1 cellular context compared by ENCODE assay signal in the genomic region with DNA sequence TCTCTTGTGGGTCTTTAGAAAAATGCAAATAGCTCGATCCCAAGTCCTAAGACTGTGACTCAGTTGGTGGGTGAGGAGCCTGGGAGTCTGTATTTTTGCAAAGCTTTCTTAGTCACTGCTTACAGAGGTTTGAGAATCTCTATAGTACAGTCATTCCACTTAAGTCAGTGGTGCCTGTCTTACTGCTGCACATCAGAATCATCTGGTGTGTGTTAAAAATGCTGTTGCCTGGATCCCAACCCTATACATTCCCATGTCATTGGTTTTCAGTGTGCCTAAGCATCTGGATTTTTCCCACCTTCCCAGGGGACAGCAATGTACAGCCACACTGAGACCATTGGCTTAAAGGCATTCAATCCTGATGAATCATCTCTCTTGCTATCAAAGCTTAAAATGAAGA.
TF ChIP-seq lines count a peak whose summit lies in the region.

No MANE protein-coding gene starts in this region.

TF ChIP-seq in GM12878, 131 proteins besides CTCF, POLR2A, EP300 and RAD21 (continued from another document):
- TF ChIP-seq TARDBP (IDR thresholded peaks at IDR 0.05; ENCODE audit: borderline replicate concordance) (no peak), BCLAF1 (IDR thresholded peaks at IDR 0.05) (no peak), TBL1XR1 (IDR thresholded peaks at IDR 0.05; ENCODE audit: low read depth, low read length) (no peak), YY1 (IDR thresholded peaks at IDR 0.05; ENCODE audit: low read depth, low read length) (no peak), PAX5 (IDR thresholded peaks at IDR 0.05; ENCODE audit: borderline replicate concordance, low read depth, low read length) (no peak), SREBF2 (IDR thresholded peaks at IDR 0.05; ENCODE audit: low read length) (no peak), POLR2AphosphoS5 (IDR thresholded peaks at IDR 0.05; ENCODE audit: low read length) (no peak), SUZ12 (IDR thresholded peaks at IDR 0.05; ENCODE audit: unreplicated experiment) (no peak), NRF1 (conservative IDR thresholded peaks at IDR 0.05; ENCODE audit: low read depth, low read length) (no peak), TCF12 (IDR thresholded peaks at IDR 0.05; ENCODE audit: low read depth, low read length) (no peak)
- TF ChIP-seq, protein P1, sequence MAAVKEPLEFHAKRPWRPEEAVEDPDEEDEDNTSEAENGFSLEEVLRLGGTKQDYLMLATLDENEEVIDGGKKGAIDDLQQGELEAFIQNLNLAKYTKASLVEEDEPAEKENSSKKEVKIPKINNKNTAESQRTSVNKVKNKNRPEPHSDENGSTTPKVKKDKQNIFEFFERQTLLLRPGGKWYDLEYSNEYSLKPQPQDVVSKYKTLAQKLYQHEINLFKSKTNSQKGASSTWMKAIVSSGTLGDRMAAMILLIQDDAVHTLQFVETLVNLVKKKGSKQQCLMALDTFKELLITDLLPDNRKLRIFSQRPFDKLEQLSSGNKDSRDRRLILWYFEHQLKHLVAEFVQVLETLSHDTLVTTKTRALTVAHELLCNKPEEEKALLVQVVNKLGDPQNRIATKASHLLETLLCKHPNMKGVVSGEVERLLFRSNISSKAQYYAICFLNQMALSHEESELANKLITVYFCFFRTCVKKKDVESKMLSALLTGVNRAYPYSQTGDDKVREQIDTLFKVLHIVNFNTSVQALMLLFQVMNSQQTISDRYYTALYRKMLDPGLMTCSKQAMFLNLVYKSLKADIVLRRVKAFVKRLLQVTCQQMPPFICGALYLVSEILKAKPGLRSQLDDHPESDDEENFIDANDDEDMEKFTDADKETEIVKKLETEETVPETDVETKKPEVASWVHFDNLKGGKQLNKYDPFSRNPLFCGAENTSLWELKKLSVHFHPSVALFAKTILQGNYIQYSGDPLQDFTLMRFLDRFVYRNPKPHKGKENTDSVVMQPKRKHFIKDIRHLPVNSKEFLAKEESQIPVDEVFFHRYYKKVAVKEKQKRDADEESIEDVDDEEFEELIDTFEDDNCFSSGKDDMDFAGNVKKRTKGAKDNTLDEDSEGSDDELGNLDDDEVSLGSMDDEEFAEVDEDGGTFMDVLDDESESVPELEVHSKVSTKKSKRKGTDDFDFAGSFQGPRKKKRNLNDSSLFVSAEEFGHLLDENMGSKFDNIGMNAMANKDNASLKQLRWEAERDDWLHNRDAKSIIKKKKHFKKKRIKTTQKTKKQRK (IDR thresholded peaks at IDR 0.05; ENCODE audit: low read depth, low read length) = no peak
